Comparison of ENCODE assay signal across 12 cellular contexts in the genomic region with DNA sequence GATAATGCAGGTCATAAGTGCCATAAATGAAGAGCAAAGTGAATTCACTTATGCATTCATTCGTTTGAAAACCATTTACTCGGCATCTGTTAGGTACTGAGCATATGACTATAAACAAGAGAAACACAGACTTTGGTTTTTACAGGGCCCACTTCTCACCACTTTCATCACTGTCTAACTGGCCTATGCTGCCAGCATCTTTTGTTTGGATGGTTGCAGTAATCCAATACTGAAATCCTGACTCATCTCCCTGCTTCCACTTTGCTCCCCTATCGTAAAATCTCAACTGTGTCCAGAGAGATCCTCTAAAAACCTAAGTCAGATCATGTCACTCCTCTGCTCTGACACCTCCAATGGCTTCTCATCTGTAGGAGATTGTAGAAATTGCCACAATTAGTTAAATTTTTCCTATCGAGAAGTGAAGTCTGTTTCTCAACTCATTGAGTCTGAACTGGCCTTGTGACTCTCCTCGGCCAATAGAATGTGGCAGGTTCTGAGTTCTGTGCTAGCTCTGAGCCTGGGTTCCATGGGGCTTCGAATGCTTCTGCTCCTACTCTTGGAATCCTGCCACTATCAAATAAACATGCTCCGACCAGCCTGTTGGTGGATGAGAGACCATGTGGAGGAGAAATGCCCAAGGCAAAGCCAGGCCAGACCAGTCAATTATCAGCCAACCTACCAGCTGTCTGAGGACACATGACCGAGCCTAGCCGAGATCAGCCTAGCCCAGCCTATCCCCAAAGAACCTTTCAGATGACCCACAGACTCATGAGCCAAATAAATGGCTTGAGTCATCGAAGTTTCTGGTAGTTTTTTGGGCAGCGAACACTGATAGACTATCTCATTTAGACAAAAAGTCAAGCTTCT. TPM values are rescaled to one million over a fixed set of nuclear protein-coding genes. Genes with fewer than 3 reads are reported as not detected.
DNase-seq lines count a peak whose midpoint lies in the region; ATAC-seq, FAIRE-seq and TF ChIP-seq lines count a peak whose summit lies in the region.
"Had no signal": no experiment of that assay in that cellular context is flagged by ENCODE, and none has a peak within 500 bp of the region (broad histone marks: within the 10 kb centered on the region; RNA-seq: fewer than 3 reads in every experiment).

No MANE protein-coding gene starts in this region.

- intact Hi-C loops in CD4-positive, alpha-beta T cell (cut with DNase I, micrococcal nuclease), result loop anchor here (2.0 to 10.0 kb wide), 3 partner anchors 41 to 137 kb away; no protein-coding TSS in a partner anchor
- intact Hi-C loops in cardiac septum (cut with DNase I), result no loop called here

- H3K9me3 ChIP-seq in CD4-positive, alpha-beta T cell (ENCODE audit: control insufficient read depth, low read length), result no peaks in the 10 kb centered on the region
- H3K9me3 ChIP-seq: stomach had no signal

- no peak for TF ChIP-seq CTCF in CD4-positive, alpha-beta T cell (IDR thresholded peaks at IDR 0.05)

- no peaks in the 10 kb centered on the region for H3K27me3 Mint-ChIP-seq in CD4-positive, alpha-beta T cell
- H3K27me3 Mint-ChIP-seq in activated T-cell treated with anti-CD3 and anti-CD28 coated beads, Interleukin-2, amount 50 U/mL, for 72 hours (ENCODE audit: low read depth), result no peaks in the 10 kb centered on the region

- no peaks in the 10 kb centered on the region for H3K27me3 ChIP-seq in CD4-positive, alpha-beta T cell (ENCODE audit: control insufficient read depth, insufficient read depth, low read length)

- ATAC-seq in CD4-positive, alpha-beta T cell (ENCODE audit: poor library complexity), result no peak
- peak; percentile 50 to 56 for ATAC-seq in activated T-cell treated with anti-CD3 and anti-CD28 coated beads, Interleukin-2, amount 50 U/mL, for 72 hours (replicated peaks in 1 of 2)
- ATAC-seq in HG03196 (IDR thresholded peaks at IDR 0.05; ENCODE audit: unreplicated experiment), result no peak

- DNase-seq in CD4-positive, alpha-beta T cell, result no peak
- DNase-seq in GM18507 (ENCODE audit: extremely low spot score, insufficient read length, low read depth), result no peak
- no peak for DNase-seq in activated T-cell treated with anti-CD3 and anti-CD28 coated beads, Interleukin-2, amount 50 U/mL, for 72 hours
- peak; percentile 59 for DNase-seq in iris pigment epithelial cell (ENCODE audit: low read depth)
- no peak for DNase-seq in NCI-H345 (lab: John Stamatoyannopoulos, UW)
- no peak for DNase-seq in NCI-H526 treated with DMSO at 0.1 percent for 48 hours (lab: John Stamatoyannopoulos, UW)
- no peak for DNase-seq in cardiac septum (ENCODE audit: low spot score)
- DNase-seq: glutamatergic neuron, NCI-H2029 treated with DMSO at 0.1 percent for 48 hours, nucleus accumbens, stomach had no signal

- H3K9me3 Mint-ChIP-seq in CD4-positive, alpha-beta T cell, result no peaks in the 10 kb centered on the region
- no peaks in the 10 kb centered on the region for H3K9me3 Mint-ChIP-seq in activated T-cell treated with anti-CD3 and anti-CD28 coated beads, Interleukin-2, amount 50 U/mL, for 72 hours

- H3K27ac ChIP-seq in CD4-positive, alpha-beta T cell (ENCODE audit: low read depth, low read length), result peak overlapping the region; percentile 76

- peak overlapping the region; percentile 21 for H3K4me3 Mint-ChIP-seq in CD4-positive, alpha-beta T cell
- H3K4me3 Mint-ChIP-seq in activated T-cell treated with anti-CD3 and anti-CD28 coated beads, Interleukin-2, amount 50 U/mL, for 72 hours, result peak overlapping the region; percentile 99

- H3K36me3 Mint-ChIP-seq in CD4-positive, alpha-beta T cell (ENCODE audit: low read depth), result peaks cover 27% of the 10 kb centered on the region
- peaks cover 25 to 26% of the 10 kb centered on the region in 2 donors for H3K36me3 Mint-ChIP-seq in activated T-cell treated with anti-CD3 and anti-CD28 coated beads, Interleukin-2, amount 50 U/mL, for 72 hours (ENCODE audit: insufficient read depth in 2 of 2)

- CTCF ChIA-PET in CD4-positive, alpha-beta T cell (lab: Charles Lee), result interaction anchor here (0.7 to 3.0 kb wide), 9 partner anchors 8 to 134 kb away, joined by 3 to 18 read pairs (median 5); no protein-coding TSS in a partner anchor

- peaks cover 76% of the 10 kb centered on the region for H3K4me1 Mint-ChIP-seq in CD4-positive, alpha-beta T cell (ENCODE audit: low read depth)
- H3K4me1 Mint-ChIP-seq in activated T-cell treated with anti-CD3 and anti-CD28 coated beads, Interleukin-2, amount 50 U/mL, for 72 hours (ENCODE audit: low read depth), result peaks cover 78% of the 10 kb centered on the region

- FAIRE-seq in GM18507 (lab: Jason Lieb, UNC), result peak; percentile 5

- POLR2A ChIA-PET in CD4-positive, alpha-beta T cell (lab: Charles Lee), result interaction anchor here (3.8 kb wide), 2 partner anchors 18 to 22 kb away, joined by 23 to 49 read pairs; no protein-coding TSS in a partner anchor

- peak overlapping the region; percentile 96 for H3K27ac Mint-ChIP-seq in CD4-positive, alpha-beta T cell
- peak overlapping the region; percentile 100 for H3K27ac Mint-ChIP-seq in activated T-cell treated with anti-CD3 and anti-CD28 coated beads, Interleukin-2, amount 50 U/mL, for 72 hours

RNA-seq across cellular contexts. Expression of gene BATF, which starts 2.2 kb away (rescaled TPM):
- 1 to 10 TPM; 6.7 to 7.8 TPM for total RNA-seq in CD4-positive, alpha-beta T cell
- 100 to 1,000 TPM; 171 to 185 TPM for total RNA-seq in activated T-cell treated with anti-CD3 and anti-CD28 coated beads, Interleukin-2, amount 50 U/mL, for 72 hours
- total RNA-seq in cardiac septum, result 0.65 TPM

RNA-seq across cellular contexts. Expression of gene FLVCR2, which starts 58.4 kb away (rescaled TPM):
- total RNA-seq in CD4-positive, alpha-beta T cell, result 1 to 10 TPM in 1 of 2 experiments, under 1 TPM in 1; 0.71 to 2.3 TPM
- total RNA-seq in activated T-cell treated with anti-CD3 and anti-CD28 coated beads, Interleukin-2, amount 50 U/mL, for 72 hours, result 10 to 100 TPM in 1 of 2 donors, 1 to 10 TPM in 1; 5.9 to 12.3 TPM
- total RNA-seq in cardiac septum, result 1.3 TPM

Comparison
In these comparisons a context has a peak if more than half of its experiments do, and no peak if none do; other contexts are left out.
1. ATAC-seq: peak in activated T-cell treated with anti-CD3 and anti-CD28 coated beads, Interleukin-2, amount 50 U/mL, for 72 hours (2 of 2); none in CD4-positive, alpha-beta T cell (single experiment) and HG03196 (single experiment).
2. RNA of gene BATF, which starts 2.2 kb away (total RNA-seq): 171 to 185 TPM in activated T-cell treated with anti-CD3 and anti-CD28 coated beads, Interleukin-2, amount 50 U/mL, for 72 hours; 6.7 to 7.8 TPM in CD4-positive, alpha-beta T cell and 0.65 TPM in cardiac septum (single experiment); every median in the first group is over 10 times any median in the second.